Comparison of ENCODE assay signal across 27 cellular contexts in the genomic region with DNA sequence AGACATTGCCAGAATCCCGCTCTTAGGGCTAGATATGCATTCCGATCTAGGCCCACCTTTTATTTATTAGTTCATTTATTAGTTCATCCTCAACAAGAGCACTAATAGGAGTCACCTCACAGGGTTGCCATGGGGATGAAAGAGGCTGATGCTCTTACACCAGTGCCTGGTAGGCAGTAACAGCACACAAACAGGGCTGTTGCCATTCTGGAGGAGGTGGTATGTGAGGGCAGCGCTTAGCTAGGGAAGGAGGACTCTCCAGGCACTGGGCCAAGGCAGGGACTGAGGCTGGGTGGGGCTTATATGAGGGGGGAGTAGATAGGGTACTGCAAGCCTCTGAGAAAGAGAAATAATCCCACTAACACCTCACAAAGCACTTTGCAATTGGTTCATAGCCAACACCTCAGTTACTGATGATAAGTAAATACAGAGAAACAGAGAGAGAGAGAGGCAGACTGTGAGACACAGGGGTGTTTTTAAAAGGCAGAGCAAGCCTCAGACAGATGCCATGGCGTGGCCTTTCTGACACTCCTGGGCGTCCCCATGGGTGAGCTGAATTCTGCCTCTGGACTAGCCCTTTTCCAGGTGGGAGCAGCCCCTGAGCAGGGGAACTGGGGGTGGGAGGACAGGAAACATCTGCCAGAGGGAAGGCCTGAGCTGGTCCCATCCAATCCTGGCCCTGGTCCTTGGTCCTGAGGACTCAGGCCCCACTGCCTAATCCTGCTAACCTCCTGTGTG. TPM values are rescaled to one million over a fixed set of nuclear protein-coding genes. Genes with fewer than 3 reads are reported as not detected.
DNase-seq lines count a peak whose midpoint lies in the region; FAIRE-seq and TF ChIP-seq lines count a peak whose summit lies in the region.
"Had no signal": no experiment of that assay in that cellular context is flagged by ENCODE, and none has a peak within 500 bp of the region (broad histone marks: within the 10 kb centered on the region; RNA-seq: fewer than 3 reads in every experiment).

No MANE protein-coding gene starts in this region.

- H3K4me2 ChIP-seq in mesenchymal stem cell (ENCODE audit: low read length, poor library complexity, severe bottlenecking), result no peak overlapping the region
- H3K4me2 ChIP-seq: KMS-11 had no signal

- intact Hi-C loops in kidney (cut with DNase I), result no loop called here

- H2BK15ac ChIP-seq in mesenchymal stem cell (ENCODE audit: low read depth, poor library complexity, severe bottlenecking), result no peak overlapping the region

- H2AFZ ChIP-seq in mesenchymal stem cell (ENCODE audit: low read depth, low read length), result no peak overlapping the region

- H3K27ac ChIP-seq in mesenchymal stem cell (ENCODE audit: low read length, poor library complexity, severe bottlenecking) (no peak overlapping the region), kidney (ENCODE audit: low read depth in 2 of 2, low read length in 2 of 2) (no peak overlapping the region)
- H3K27ac ChIP-seq: body of pancreas, KMS-11, psoas muscle, skin epidermis had no signal

- no peak overlapping the region for H2BK5ac ChIP-seq in mesenchymal stem cell (ENCODE audit: low read depth, low read length, poor library complexity, severe bottlenecking)

- peak; percentile 75 for DNase-seq in D341Med (ENCODE audit: low spot score)
- peak; percentile 99 for DNase-seq in NCI-H1092 treated with DMSO at 0.1 percent for 48 hours (lab: John Stamatoyannopoulos, UW)
- DNase-seq in RPMI8226, result peak; percentile 53
- no peak for DNase-seq in mesenchymal stem cell
- DNase-seq in NCI-H2196 (lab: John Stamatoyannopoulos, UW; ENCODE audit: unreplicated experiment), result no peak
- DNase-seq in kidney, result no peak
- DNase-seq in NCI-H345 treated with DMSO at 0.1 percent for 48 hours (lab: John Stamatoyannopoulos, UW; ENCODE audit: unreplicated experiment), result no peak
- no peak for DNase-seq in activated gamma-delta T cell treated with Interleukin-2 at 50 U/mL for 16 hours
- DNase-seq: activated naive CD8-positive, alpha-beta T cell treated with anti-CD3 and anti-CD28 coated beads for 36 hours; body of pancreas; midbrain; NCI-H1048; NCI-H510A treated with DMSO at 0.1 percent for 48 hours; OCI-M1; SHP77 treated with DMSO at 0.1 percent for 48 hours; stimulated activated CD4-positive, alpha-beta T cell treated with anti-CD3 and anti-CD28 coated beads, Interleukin-2, amount 100 ng/mL, for 48 hours; stimulated activated naive CD4-positive, alpha-beta T cell treated with Interleukin-2 at 50 U/mL for 16 hours; thyroid gland had no signal

- peak overlapping the region in 1 of 2 experiments; percentile 51 for H3K4ac ChIP-seq in mesenchymal stem cell (ENCODE audit: low read depth in 1 of 2, low read length in 2 of 2)

- no peak overlapping the region for H3K23ac ChIP-seq in mesenchymal stem cell (ENCODE audit: low read length in 2 of 2)

- no peak for FAIRE-seq in kidney (lab: Jason Lieb, UNC)
- FAIRE-seq: TTC549 had no signal

- H4K8ac ChIP-seq in mesenchymal stem cell (ENCODE audit: low read length), result no peak overlapping the region

- H2BK12ac ChIP-seq in mesenchymal stem cell (ENCODE audit: low read length in 2 of 2), result no peak overlapping the region

- H3K36me3 ChIP-seq in mesenchymal stem cell (ENCODE audit: control insufficient read depth in 1 of 2, insufficient read depth in 2 of 2, low read depth in 1 of 2, low read length in 2 of 2) (no peaks in the 10 kb centered on the region), kidney (ENCODE audit: control insufficient read depth in 1 of 2, insufficient read depth in 2 of 2, low read length in 2 of 2) (no peaks in the 10 kb centered on the region)
- H3K36me3 ChIP-seq: HAP-1, thyroid gland had no signal

- peak overlapping the region; percentile 33 to 40 for H3K18ac ChIP-seq in mesenchymal stem cell (ENCODE audit: low read depth in 1 of 2, low read length in 2 of 2)

- H3K4me1 ChIP-seq in mesenchymal stem cell (ENCODE audit: control insufficient read depth, insufficient read depth, low read depth, low read length) (no peaks in the 10 kb centered on the region), kidney (ENCODE audit: control insufficient read depth in 1 of 2, insufficient read depth in 1 of 2, low read depth in 1 of 2, low read length in 2 of 2) (peaks cover 0 to 4% of the 10 kb centered on the region in 2 donors)
- H3K4me1 ChIP-seq: HAP-1, psoas muscle had no signal

- WGBS in mesenchymal stem cell, result 90% methylated on average over 4 of the region's 5 CpGs

- H2AK5ac ChIP-seq in mesenchymal stem cell (ENCODE audit: low read length, severe bottlenecking), result no peak overlapping the region

- no peaks in the 10 kb centered on the region for H3K9me3 ChIP-seq in mesenchymal stem cell (ENCODE audit: control insufficient read depth, low read length)
- H3K9me3 ChIP-seq in kidney (ENCODE audit: control insufficient read depth in 1 of 2, low read length in 2 of 2), result no peaks in the 10 kb centered on the region
- H3K9me3 ChIP-seq: body of pancreas, HAP-1, psoas muscle, thyroid gland had no signal

- no peak overlapping the region for H2BK120ac ChIP-seq in mesenchymal stem cell (ENCODE audit: low read depth, low read length)

- H4K91ac ChIP-seq in mesenchymal stem cell (ENCODE audit: low read length), result peak overlapping the region; percentile 27

- TF ChIP-seq CTCF in kidney (IDR thresholded peaks at IDR 0.05; ENCODE audit: borderline replicate concordance, extremely low read depth, insufficient read depth), result no peak

- H3K79me1 ChIP-seq in mesenchymal stem cell (replicated peaks; ENCODE audit: low read length, poor library complexity, severe bottlenecking), result no peaks in the 10 kb centered on the region

- H3K27me3 ChIP-seq in mesenchymal stem cell (ENCODE audit: control insufficient read depth in 1 of 2, insufficient read depth in 1 of 2, low read length in 2 of 2), result peaks cover 0 to 7% of the 10 kb centered on the region in 2 experiments
- H3K27me3 ChIP-seq: body of pancreas, thyroid gland had no signal

- H3K14ac ChIP-seq in mesenchymal stem cell (ENCODE audit: low read length in 2 of 2), result peak overlapping the region in 1 of 2 experiments; percentile 51

- H3K4me3 ChIP-seq in mesenchymal stem cell (ENCODE audit: insufficient read depth in 1 of 2, low read depth in 1 of 2, low read length in 2 of 2) (no peak overlapping the region), kidney (ENCODE audit: low read length in 2 of 2) (no peak overlapping the region)
- H3K4me3 ChIP-seq: body of pancreas, HAP-1, psoas muscle, skin epidermis, thyroid gland had no signal

- H3K9ac ChIP-seq in mesenchymal stem cell (ENCODE audit: low read length) (no peak overlapping the region), kidney (ENCODE audit: low read length in 2 of 2) (no peak overlapping the region)
- H3K9ac ChIP-seq: KMS-11 had no signal

RNA-seq across cellular contexts. Expression of a gene that starts 5.9 kb away (rescaled TPM):
- 5.1 TPM for polyA plus RNA-seq in mesenchymal stem cell (2013, experiment 1 of 2)
- 4.4 TPM for polyA plus RNA-seq in mesenchymal stem cell (2013, experiment 2 of 2)
- 47.4 TPM for total RNA-seq in kidney
- 13.1 TPM for polyA plus RNA-seq in kidney (ENCODE audit: insufficient read depth, low read depth, low replicate concordance)
- total RNA-seq: activated naive CD8-positive, alpha-beta T cell treated with anti-CD3 and anti-CD28 coated beads for 36 hours; activated T-helper 1 cell treated with anti-CD3 and anti-CD28 coated beads, Interleukin-12 subunit alpha, Interleukin-12 subunit beta, Interleukin-2, Interleukin-4 antibody, amounts not matched to agents 30 ng/mL and 10 ng/mL and 1 ng/mL, durations not matched to agents 14 hours and 24 hours and 36 hours; chondrocyte; HT-29 had no signal
- polyA plus RNA-seq: neural cell had no signal

RNA-seq across cellular contexts. Expression of a gene that starts 13.2 kb away (rescaled TPM):
- 0.14 TPM for polyA plus RNA-seq in mesenchymal stem cell (2013, experiment 1 of 2)
- polyA plus RNA-seq in mesenchymal stem cell (2013, experiment 2 of 2), result 0.18 TPM
- total RNA-seq in kidney, result 5.5 TPM
- 2.6 TPM for polyA plus RNA-seq in kidney (ENCODE audit: insufficient read depth, low read depth, low replicate concordance)

RNA-seq across cellular contexts. Expression of a gene that starts 38.4 kb away (rescaled TPM):
- polyA plus RNA-seq in mesenchymal stem cell (2013, experiment 1 of 2), result not detected
- not detected for polyA plus RNA-seq in mesenchymal stem cell (2013, experiment 2 of 2)
- total RNA-seq in kidney, result 41.7 TPM
- 12.2 TPM for polyA plus RNA-seq in kidney (ENCODE audit: insufficient read depth, low read depth, low replicate concordance)
- total RNA-seq: activated naive CD8-positive, alpha-beta T cell treated with anti-CD3 and anti-CD28 coated beads for 36 hours; activated T-helper 1 cell treated with anti-CD3 and anti-CD28 coated beads, Interleukin-12 subunit alpha, Interleukin-12 subunit beta, Interleukin-2, Interleukin-4 antibody, amounts not matched to agents 30 ng/mL and 10 ng/mL and 1 ng/mL, durations not matched to agents 14 hours and 24 hours and 36 hours; chondrocyte; HT-29 had no signal
- polyA plus RNA-seq: neural cell had no signal

Comparison
In these comparisons a context has a peak if more than half of its experiments do, and no peak if none do; other contexts are left out.
1. DNase-seq: peak in D341Med (single experiment), NCI-H1092 treated with DMSO at 0.1 percent for 48 hours (single experiment) and RPMI8226 (single experiment); none in mesenchymal stem cell (single experiment), NCI-H2196 (single experiment), kidney (single experiment), NCI-H345 treated with DMSO at 0.1 percent for 48 hours (single experiment) and activated gamma-delta T cell treated with Interleukin-2 at 50 U/mL for 16 hours (single experiment).